In genomic region chr2:54557601-54558187, GRCh38 we compare ENCODE assay signal across 8 cellular contexts.
DNase-seq lines count a peak whose midpoint lies in the region; ATAC-seq, FAIRE-seq and TF ChIP-seq lines count a peak whose summit lies in the region.

No MANE protein-coding gene starts in this region.

- H4K20me1 ChIP-seq in DND-41 (ENCODE audit: insufficient read depth, low read length), result no peaks in the 10 kb centered on the region

- H3K4me1 ChIP-seq in DND-41 (ENCODE audit: insufficient read depth, low read length) (peaks cover 42% of the 10 kb centered on the region), ascending aorta (peaks cover 4 to 26% of the 10 kb centered on the region in 2 donors), small intestine (ENCODE audit: control insufficient read depth in 2 of 2, insufficient read depth in 1 of 2, low read depth in 1 of 2, low read length in 1 of 2) (peaks cover 7 to 20% of the 10 kb centered on the region in 2 donors)

- 0 to 4% (median 4%) methylated on average over 48 of the region's 48 CpGs for WGBS in small intestine, 3 donors

- ATAC-seq in DND-41 (ENCODE audit: insufficient read depth, low read depth) (peak; percentile 48), GM21528 (IDR thresholded peaks at IDR 0.05; ENCODE audit: low FRiP score, unreplicated experiment) (peak; percentile 49)

- DNase-seq in DND-41, result peak; percentile 60
- DNase-seq in KBM-7, result peak; percentile 68
- DNase-seq in T follicular helper cell (ENCODE audit: low read depth), result peak; percentile 59
- DNase-seq in ascending aorta (ENCODE audit: low spot score in 2 of 2), result peak in 1 of 2 donors; percentile 78
- DNase-seq in small intestine, result peak; percentile 80
- no peak for DNase-seq in superior temporal gyrus (ENCODE audit: extremely low spot score)

- FAIRE-seq in small intestine (lab: Jason Lieb, UNC), result no peak

- peaks cover 35% of the 10 kb centered on the region for H3K79me2 ChIP-seq in DND-41 (ENCODE audit: insufficient read depth, low read length)

- H3K27ac ChIP-seq in DND-41 (ENCODE audit: low read length) (no peak overlapping the region), ascending aorta (peak overlapping the region; percentile 66 to 78), small intestine (ENCODE audit: low read depth in 1 of 2, low read length in 1 of 2) (peak overlapping the region; percentile 90 to 96)

- TF ChIP-seq CTCF in DND-41 (IDR thresholded peaks at IDR 0.05; ENCODE audit: borderline replicate concordance, extremely low read depth, low read length, poor library complexity, severe bottlenecking) (peak; percentile 34), ascending aorta (IDR thresholded peaks at IDR 0.05) (peak in 1 of 3 experiments; percentile 17)

- in situ Hi-C loops in KBM-7 (cut with MboI; ENCODE audit: low pct_unique_long_range_greater_than_20kb, low sequenced_read_pairs), result no loop called here

- H3K27me3 ChIP-seq in DND-41 (ENCODE audit: insufficient read depth, low read length, poor library complexity) (no peaks in the 10 kb centered on the region), ascending aorta (no peaks in the 10 kb centered on the region), small intestine (ENCODE audit: control insufficient read depth in 2 of 2, insufficient read depth in 2 of 2, low read length in 2 of 2) (no peaks in the 10 kb centered on the region)

- H2AFZ ChIP-seq in DND-41 (ENCODE audit: low read depth, low read length), result peak overlapping the region; percentile 83

- intact Hi-C loops in ascending aorta (cut with DNase I), result loop anchor here (5.0 kb wide), 2 partner anchors 35 to 100 kb away; partner anchors contain the start of gene SPTBN1

- H3K36me3 ChIP-seq in DND-41 (ENCODE audit: insufficient read depth, low read length), result no peaks in the 10 kb centered on the region
- H3K36me3 ChIP-seq in ascending aorta, result no peaks in the 10 kb centered on the region
- H3K36me3 ChIP-seq in small intestine (ENCODE audit: control insufficient read depth in 2 of 2, insufficient read depth in 2 of 2, low read length in 2 of 2), result no peaks in the 10 kb centered on the region

- no peaks in the 10 kb centered on the region for H3K9me3 ChIP-seq in DND-41 (ENCODE audit: insufficient read depth, low read length, severe bottlenecking)
- H3K9me3 ChIP-seq in ascending aorta, result no peaks in the 10 kb centered on the region
- no peaks in the 10 kb centered on the region for H3K9me3 ChIP-seq in small intestine (ENCODE audit: control insufficient read depth, low read depth)

- H3K4me3 ChIP-seq in DND-41 (ENCODE audit: low read depth in 1 of 2, low read length in 2 of 2) (peak overlapping the region; percentile 82 to 84; a peak in 3 of 4 replicates), ascending aorta (peak overlapping the region; percentile 67 to 71), iPS-11a (ENCODE audit: low read depth, low read length) (peak overlapping the region; percentile 54), small intestine (ENCODE audit: low read depth in 1 of 2, low read length in 2 of 2) (peak overlapping the region; percentile 62 to 88)

- peak overlapping the region; percentile 73 for H3K4me2 ChIP-seq in DND-41 (ENCODE audit: insufficient read depth, low read length)

- peak overlapping the region; percentile 74 for H3K9ac ChIP-seq in DND-41 (ENCODE audit: low read depth, low read length)
